1 cellular context compared by ENCODE assay signal in the genomic region with DNA sequence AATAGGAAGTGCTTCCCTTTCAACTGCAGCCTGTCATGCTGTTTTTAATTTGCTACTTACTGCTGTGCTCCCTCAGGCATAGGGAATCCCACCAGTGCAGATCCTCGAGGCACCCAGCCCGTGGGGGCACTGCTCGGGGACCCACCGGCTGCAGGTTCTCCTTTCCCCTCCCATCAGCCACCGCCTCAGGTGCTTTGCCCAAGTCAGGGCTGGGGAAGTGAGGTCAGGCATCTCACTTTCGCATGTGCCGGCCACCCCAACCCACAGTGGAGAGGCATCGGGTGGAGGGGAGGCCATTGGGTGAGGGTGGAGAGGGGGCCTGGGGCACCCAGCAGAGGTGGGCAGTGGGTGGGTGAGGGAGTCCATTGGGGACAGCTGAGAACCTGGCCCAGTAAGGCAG.
TF ChIP-seq lines count a peak whose summit lies in the region.

No MANE protein-coding gene starts in this region.

TF ChIP-seq in GM23338, 12 proteins besides CTCF, POLR2A, EP300 and RAD21 (continued from another document):
- TF ChIP-seq ZNF462 (CRISPR knock-in tag; IDR thresholded peaks at IDR 0.05) (no peak), EZH2phosphoT487 (IDR thresholded peaks at IDR 0.05; ENCODE audit: unreplicated experiment) (no peak), ZNF114 (CRISPR knock-in tag; IDR thresholded peaks at IDR 0.05) (no peak), POLR2AphosphoS5 (IDR thresholded peaks at IDR 0.05; ENCODE audit: low read depth) (no peak), NANOG (IDR thresholded peaks at IDR 0.05; ENCODE audit: borderline replicate concordance) (no peak), JUNB (IDR thresholded peaks at IDR 0.05; ENCODE audit: unreplicated experiment) (no peak), CREB1 (CRISPR knock-in tag; IDR thresholded peaks at IDR 0.05; ENCODE audit: low read depth) (no peak)
